Comparison of ENCODE assay signal across 10 cellular contexts in genomic region chr5:108924457-108924961, GRCh38.
DNase-seq lines count a peak whose midpoint lies in the region; FAIRE-seq and TF ChIP-seq lines count a peak whose summit lies in the region.
"Had no signal": no experiment of that assay in that cellular context is flagged by ENCODE, and none has a peak within 500 bp of the region (broad histone marks: within the 10 kb centered on the region; RNA-seq: fewer than 3 reads in every experiment).

No MANE protein-coding gene starts in this region.

- intact Hi-C loops in Calu3 (cut with micrococcal nuclease; ENCODE audit: unreplicated experiment) = loop anchor here (5.0 kb wide), 1 partner anchor 763 kb away; the partner anchor contains the start of gene MAN2A1
- intact Hi-C loops in dorsolateral prefrontal cortex (cut with DNase I) = no loop called here

- CTCF ChIA-PET in Calu3 (lab: Charles Lee) = no interaction called here

- no peak overlapping the region for H3K27ac ChIP-seq in small intestine (ENCODE audit: low read depth in 1 of 2, low read length in 1 of 2)
- no peak overlapping the region for H3K27ac ChIP-seq in dorsolateral prefrontal cortex

- DNase-seq in Calu3 (no peak), H54 (ENCODE audit: insufficient read length, low spot score) (no peak), OCI-M1 (lab: John Stamatoyannopoulos, UW) (peak; percentile 87), glutamatergic neuron (no peak), cortex of kidney (lab: John Stamatoyannopoulos, UW) (no peak), small intestine (no peak), dorsolateral prefrontal cortex (no peak), RPMI8226 (no peak)
- DNase-seq: activated CD4-positive, alpha-beta T cell treated with anti-CD3 and anti-CD28 coated beads for 1 hour; NCI-H774 had no signal

- no peaks in the 10 kb centered on the region for H3K4me1 Mint-ChIP-seq in Calu3 (ENCODE audit: low read depth, unreplicated experiment)
- peaks cover 6% of the 10 kb centered on the region for H3K4me1 Mint-ChIP-seq in glutamatergic neuron (ENCODE audit: low read depth, unreplicated experiment)

- H3K27me3 Mint-ChIP-seq in Calu3 (ENCODE audit: unreplicated experiment) = no peaks in the 10 kb centered on the region
- no peaks in the 10 kb centered on the region for H3K27me3 Mint-ChIP-seq in glutamatergic neuron (ENCODE audit: unreplicated experiment)

- BruUV-seq in Calu3 (replicated peaks; lab: Mats Ljungman, UMichigan) = TSS peak; percentile 26

- 91 to 96% (median 94%) methylated on average over 3 of the region's 3 CpGs for WGBS in small intestine, 3 donors

- no peaks in the 10 kb centered on the region for H3K4me1 ChIP-seq in small intestine (ENCODE audit: control insufficient read depth in 2 of 2, insufficient read depth in 1 of 2, low read depth in 1 of 2, low read length in 1 of 2)

- H3K4me3 Mint-ChIP-seq in Calu3 (ENCODE audit: low read depth, unreplicated experiment) (no peak overlapping the region), glutamatergic neuron (ENCODE audit: unreplicated experiment) (no peak overlapping the region)

- no peak for TF ChIP-seq POLR2A in H54 (IDR thresholded peaks at IDR 0.05; ENCODE audit: low read depth, low read length)

- H3K9me3 Mint-ChIP-seq in Calu3 (ENCODE audit: low read depth, unreplicated experiment) (no peaks in the 10 kb centered on the region), glutamatergic neuron (ENCODE audit: unreplicated experiment) (no peaks in the 10 kb centered on the region)

- H3K36me3 ChIP-seq in small intestine (ENCODE audit: control insufficient read depth in 2 of 2, insufficient read depth in 2 of 2, low read length in 2 of 2) = no peaks in the 10 kb centered on the region

- H3K36me3 Mint-ChIP-seq in Calu3 (ENCODE audit: insufficient read depth, unreplicated experiment) (no peaks in the 10 kb centered on the region), glutamatergic neuron (ENCODE audit: unreplicated experiment) (no peaks in the 10 kb centered on the region)

- H3K4me3 ChIP-seq in small intestine (ENCODE audit: low read depth in 1 of 2, low read length in 2 of 2) (no peak overlapping the region), dorsolateral prefrontal cortex (no peak overlapping the region)

- H3K27me3 ChIP-seq in small intestine (ENCODE audit: control insufficient read depth in 2 of 2, insufficient read depth in 2 of 2, low read length in 2 of 2) = no peaks in the 10 kb centered on the region
- no peaks in the 10 kb centered on the region for H3K27me3 ChIP-seq in dorsolateral prefrontal cortex

- no peaks in the 10 kb centered on the region for H3K9me3 ChIP-seq in small intestine (ENCODE audit: control insufficient read depth, low read depth)

- no peak overlapping the region for H3K27ac Mint-ChIP-seq in Calu3 (ENCODE audit: unreplicated experiment)
- H3K27ac Mint-ChIP-seq in glutamatergic neuron (ENCODE audit: unreplicated experiment) = no peak overlapping the region

- no peak for TF ChIP-seq CTCF in Calu3 (IDR thresholded peaks at IDR 0.05; ENCODE audit: unreplicated experiment)
- TF ChIP-seq CTCF in glutamatergic neuron (IDR thresholded peaks at IDR 0.05; ENCODE audit: partially characterized antibody, unreplicated experiment) = peak; percentile 24
- TF ChIP-seq CTCF in dorsolateral prefrontal cortex (IDR thresholded peaks at IDR 0.05 in 54 of 56, conservative IDR thresholded peaks at IDR 0.05 in 2 of 56; ENCODE audit: low read depth in 1 of 56, partially characterized antibody in 56 of 56) = peak in 2 of 56 donors; percentile 8 to 17

- FAIRE-seq in H54 (lab: Jason Lieb, UNC) (peak; percentile 57), small intestine (lab: Jason Lieb, UNC) (no peak)
